8 cellular contexts compared by ENCODE assay signal in the genomic region with DNA sequence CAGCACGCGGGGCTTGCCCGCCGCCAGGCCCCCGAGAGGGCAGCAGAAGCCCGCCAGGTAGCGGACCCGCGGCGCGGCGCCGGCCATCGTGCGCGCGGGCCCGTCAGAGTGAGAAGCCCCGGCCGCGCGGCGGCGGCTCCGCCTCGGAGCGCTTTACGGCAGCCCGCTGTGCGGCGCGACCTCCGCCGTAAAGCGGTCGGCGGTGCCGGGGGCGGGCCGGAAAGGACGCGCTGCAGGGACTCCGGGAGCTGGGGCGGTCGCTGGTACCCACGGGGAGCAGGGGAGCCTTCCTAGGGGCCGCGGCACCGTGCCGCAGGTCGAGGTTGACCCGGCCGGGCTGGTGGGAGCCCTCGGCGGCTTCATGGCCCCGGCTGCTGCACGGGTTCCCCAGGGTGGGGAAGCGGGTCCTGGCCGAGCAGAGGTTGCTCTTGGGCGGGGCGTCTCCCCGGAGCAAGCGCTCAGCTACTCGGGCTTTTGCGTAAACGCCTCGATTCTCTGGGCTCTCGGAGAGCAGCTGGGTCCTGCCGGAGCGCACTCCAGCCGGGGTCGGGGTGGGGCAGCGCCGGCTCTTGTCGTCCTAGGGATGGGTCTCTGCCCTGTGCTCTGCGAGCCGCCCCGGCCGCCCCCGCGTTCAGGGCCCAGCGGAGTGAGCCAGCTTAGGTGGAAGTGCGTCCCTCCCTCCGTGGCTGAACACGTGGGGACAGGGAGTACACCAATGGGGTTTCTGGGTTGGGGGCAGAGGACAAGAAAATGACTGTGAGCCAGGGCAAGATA. TPM values are rescaled to one million over a fixed set of nuclear protein-coding genes. Genes with fewer than 3 reads are reported as not detected.
A peak's percentile ranks its signal among the peaks of the same experiment; 100 is the strongest.
DNase-seq lines count a peak whose midpoint lies in the region; ATAC-seq, FAIRE-seq and TF ChIP-seq lines count a peak whose summit lies in the region.

A gene with protein sequence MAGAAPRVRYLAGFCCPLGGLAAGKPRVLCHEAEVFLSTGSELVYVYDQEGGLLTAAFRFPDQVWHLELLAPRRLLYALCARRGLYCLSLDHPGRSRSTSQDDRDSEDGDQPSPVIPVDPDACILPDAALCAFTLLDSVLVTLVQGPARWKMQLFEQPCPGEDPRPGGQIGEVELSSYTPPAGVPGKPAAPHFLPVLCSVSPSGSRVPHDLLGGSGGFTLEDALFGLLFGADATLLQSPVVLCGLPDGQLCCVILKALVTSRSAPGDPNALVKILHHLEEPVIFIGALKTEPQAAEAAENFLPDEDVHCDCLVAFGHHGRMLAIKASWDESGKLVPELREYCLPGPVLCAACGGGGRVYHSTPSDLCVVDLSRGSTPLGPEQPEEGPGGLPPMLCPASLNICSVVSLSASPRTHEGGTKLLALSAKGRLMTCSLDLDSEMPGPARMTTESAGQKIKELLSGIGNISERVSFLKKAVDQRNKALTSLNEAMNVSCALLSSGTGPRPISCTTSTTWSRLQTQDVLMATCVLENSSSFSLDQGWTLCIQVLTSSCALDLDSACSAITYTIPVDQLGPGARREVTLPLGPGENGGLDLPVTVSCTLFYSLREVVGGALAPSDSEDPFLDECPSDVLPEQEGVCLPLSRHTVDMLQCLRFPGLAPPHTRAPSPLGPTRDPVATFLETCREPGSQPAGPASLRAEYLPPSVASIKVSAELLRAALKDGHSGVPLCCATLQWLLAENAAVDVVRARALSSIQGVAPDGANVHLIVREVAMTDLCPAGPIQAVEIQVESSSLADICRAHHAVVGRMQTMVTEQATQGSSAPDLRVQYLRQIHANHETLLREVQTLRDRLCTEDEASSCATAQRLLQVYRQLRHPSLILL (minus strand): TSS at position 110 of the 774 bp plus-strand sequence. CDS start 23 bp downstream, at position 87.

- H3K9me3 ChIP-seq in ectodermal cell (ENCODE audit: control insufficient read depth, low read length) (no peaks in the 10 kb centered on the region), lung (ENCODE audit: control insufficient read depth in 2 of 2, insufficient read depth in 1 of 2, low read length in 1 of 2) (no peaks in the 10 kb centered on the region)

- ATAC-seq in HG03097 (IDR thresholded peaks at IDR 0.05; ENCODE audit: low FRiP score, unreplicated experiment), result peak; percentile 38
- peak; percentile 64 for ATAC-seq in activated CD8-positive, alpha-beta T cell treated with anti-CD3 and anti-CD28 coated beads for 36 hours
- peak; percentile 86 for ATAC-seq in lung (ENCODE audit: insufficient read depth, low FRiP score)

- 0 to 1% methylated on average over 85 of the region's 85 CpGs for WGBS in ectodermal cell, 2 experiments
- 0 to 1% methylated on average over 61 to 85 of the region's 85 CpGs for WGBS in lung, 2 donors

- peaks cover 14% of the 10 kb centered on the region for H3K36me3 Mint-ChIP-seq in activated CD8-positive, alpha-beta T cell treated with anti-CD3 and anti-CD28 coated beads for 36 hours (ENCODE audit: low read depth)

- H3K27ac Mint-ChIP-seq in activated CD8-positive, alpha-beta T cell treated with anti-CD3 and anti-CD28 coated beads for 36 hours, result peak within 1 kb of the TSS; percentile 92

- H3K4me3 Mint-ChIP-seq in activated CD8-positive, alpha-beta T cell treated with anti-CD3 and anti-CD28 coated beads for 36 hours, result peak within 1 kb of the TSS; percentile 92

- no peaks in the 10 kb centered on the region for H3K27me3 Mint-ChIP-seq in activated CD8-positive, alpha-beta T cell treated with anti-CD3 and anti-CD28 coated beads for 36 hours

- POLR2A ChIA-PET in activated CD8-positive, alpha-beta T cell treated with anti-CD3 and anti-CD28 coated beads for 36 hours (lab: Charles Lee), result interaction anchor here (0.6 to 4.1 kb wide), 30 partner anchors 9 to 314 kb away, joined by 3 to 22 read pairs (median 4); a partner anchor contains a TSS

- peak; percentile 54 for DNase-seq in A172 (ENCODE audit: low spot score)
- DNase-seq in GM18507 (ENCODE audit: extremely low spot score, insufficient read length, low read depth), result peak; percentile 94
- peak; percentile 94 for DNase-seq in NCI-H69 (lab: John Stamatoyannopoulos, UW)
- DNase-seq in activated CD8-positive, alpha-beta T cell treated with anti-CD3 and anti-CD28 coated beads for 36 hours, result peak; percentile 84
- DNase-seq in lung (ENCODE audit: low spot score), result peak; percentile 76
- DNase-seq in stimulated activated CD4-positive, alpha-beta T cell treated with anti-CD3 and anti-CD28 coated beads, TNF-alpha, amount 100 ng/mL, for 24 hours (ENCODE audit: low read depth in 3 of 3), result peak; percentile 59 to 80 (median 68)

- TF ChIP-seq CTCF in activated CD8-positive, alpha-beta T cell treated with anti-CD3 and anti-CD28 coated beads for 36 hours (IDR thresholded peaks at IDR 0.05), result no peak
- no peak for TF ChIP-seq CTCF in lung (IDR thresholded peaks at IDR 0.05; ENCODE audit: control extremely low read depth, extremely low read depth)

- H3K36me3 ChIP-seq in ectodermal cell (ENCODE audit: control insufficient read depth, insufficient read depth, low read length) (peaks cover 13% of the 10 kb centered on the region), lung (ENCODE audit: control insufficient read depth in 2 of 2, insufficient read depth in 2 of 2, low read length in 2 of 2) (peaks cover 0 to 33% of the 10 kb centered on the region in 2 donors)

- no peak within 1 kb of the TSS for H3K27ac ChIP-seq in ectodermal cell (ENCODE audit: insufficient read depth, low read depth, low read length, poor library complexity, severe bottlenecking)
- peak within 1 kb of the TSS; percentile 83 to 87 for H3K27ac ChIP-seq in lung (ENCODE audit: low read depth in 1 of 2, low read length in 1 of 2)

- CTCF ChIA-PET in activated CD8-positive, alpha-beta T cell treated with anti-CD3 and anti-CD28 coated beads for 36 hours (lab: Charles Lee), result interaction anchor here (0.7 to 2.5 kb wide), 8 partner anchors 14 to 256 kb away, joined by 3 to 8 read pairs (median 3); no protein-coding TSS in a partner anchor

- no peaks in the 10 kb centered on the region for H3K9me3 Mint-ChIP-seq in activated CD8-positive, alpha-beta T cell treated with anti-CD3 and anti-CD28 coated beads for 36 hours

- peak; percentile 39 for FAIRE-seq in GM18507 (lab: Jason Lieb, UNC)

- peaks cover 38% of the 10 kb centered on the region for H3K4me1 Mint-ChIP-seq in activated CD8-positive, alpha-beta T cell treated with anti-CD3 and anti-CD28 coated beads for 36 hours (ENCODE audit: low read depth)

- intact Hi-C loops in activated CD8-positive, alpha-beta T cell treated with anti-CD3 and anti-CD28 coated beads for 36 hours (cut with micrococcal nuclease), result no loop called here

- H3K4me3 ChIP-seq in ectodermal cell (ENCODE audit: insufficient read depth, low read depth, low read length) (peak within 1 kb of the TSS; percentile 79), lung (peak within 1 kb of the TSS; percentile 87)

- H3K27me3 ChIP-seq in ectodermal cell (ENCODE audit: control insufficient read depth, insufficient read depth, low read length, poor library complexity, severe bottlenecking), result no peaks in the 10 kb centered on the region
- no peaks in the 10 kb centered on the region for H3K27me3 ChIP-seq in lung (ENCODE audit: control insufficient read depth, insufficient read depth)

- H3K4me1 ChIP-seq in ectodermal cell (ENCODE audit: control insufficient read depth, insufficient read depth, low read length), result peaks cover 11% of the 10 kb centered on the region
- H3K4me1 ChIP-seq in lung (ENCODE audit: control insufficient read depth in 2 of 2, insufficient read depth in 2 of 2, low read length in 2 of 2), result peaks cover 0 to 19% of the 10 kb centered on the region in 2 donors

RNA-seq across cellular contexts. Expression of the gene that starts here (rescaled TPM):
- 29.7 and 39.9 TPM in 2 replicates for total RNA-seq in A172 (2014; rRNA removed; shearing (Covaris generic))
- total RNA-seq in activated CD8-positive, alpha-beta T cell treated with anti-CD3 and anti-CD28 coated beads for 36 hours, result 10 to 100 TPM; 40.5 to 42.7 TPM
- polyA plus RNA-seq in ectodermal cell (2013, experiment 1 of 4), result 30.3 TPM
- 32.0 TPM for polyA plus RNA-seq in ectodermal cell (2013, experiment 2 of 4)
- polyA plus RNA-seq in ectodermal cell (2013, experiment 3 of 4), result 19.6 TPM
- 21.2 TPM for polyA plus RNA-seq in ectodermal cell (2013, experiment 4 of 4)
- 10 to 100 TPM; 20.8 to 34.4 TPM for total RNA-seq in lung
- 10 to 100 TPM; 21.4 to 29.3 TPM for polyA plus RNA-seq in lung
